ENCODE assay signal across 1 cellular context in the genomic region with DNA sequence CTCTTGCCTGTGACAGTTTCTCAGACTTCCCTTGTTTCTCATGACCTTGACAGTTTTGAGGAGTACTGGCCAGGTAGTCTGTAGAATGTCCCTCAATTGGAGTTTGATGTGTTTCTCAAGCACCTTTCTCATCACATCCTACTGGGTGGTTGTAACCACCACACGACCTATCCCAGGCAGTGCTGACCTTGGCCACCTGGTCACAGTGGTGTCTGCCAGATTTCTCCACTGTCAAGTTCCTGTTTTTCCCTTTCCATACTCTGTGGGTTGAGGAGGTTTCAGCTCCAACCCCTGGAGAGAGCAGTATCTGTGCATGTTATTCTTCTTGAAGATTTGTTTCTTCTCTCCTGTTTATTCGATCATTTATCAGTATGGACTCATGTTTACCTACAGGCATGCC.
A peak's percentile ranks its signal among the peaks of the same experiment; 100 is the strongest.
TF ChIP-seq lines count a peak whose summit lies in the region.

No MANE protein-coding gene starts in this region.

TF ChIP-seq in K562, 482 proteins besides CTCF, POLR2A, EP300 and RAD21:
- TF ChIP-seq, protein P1, sequence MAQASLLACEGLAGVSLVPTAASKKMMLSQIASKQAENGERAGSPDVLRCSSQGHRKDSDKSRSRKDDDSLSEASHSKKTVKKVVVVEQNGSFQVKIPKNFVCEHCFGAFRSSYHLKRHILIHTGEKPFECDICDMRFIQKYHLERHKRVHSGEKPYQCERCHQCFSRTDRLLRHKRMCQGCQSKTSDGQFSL (CRISPR knock-in tag; IDR thresholded peaks at IDR 0.05), result no peak
- TF ChIP-seq, protein P1 (tag; IDR thresholded peaks at IDR 0.05), result no peak
- TF ChIP-seq POLR2B (IDR thresholded peaks at IDR 0.05; ENCODE audit: low read depth, partially characterized antibody), result peak; percentile 14
